Comparison of ENCODE assay signal across 13 cellular contexts in the genomic region with DNA sequence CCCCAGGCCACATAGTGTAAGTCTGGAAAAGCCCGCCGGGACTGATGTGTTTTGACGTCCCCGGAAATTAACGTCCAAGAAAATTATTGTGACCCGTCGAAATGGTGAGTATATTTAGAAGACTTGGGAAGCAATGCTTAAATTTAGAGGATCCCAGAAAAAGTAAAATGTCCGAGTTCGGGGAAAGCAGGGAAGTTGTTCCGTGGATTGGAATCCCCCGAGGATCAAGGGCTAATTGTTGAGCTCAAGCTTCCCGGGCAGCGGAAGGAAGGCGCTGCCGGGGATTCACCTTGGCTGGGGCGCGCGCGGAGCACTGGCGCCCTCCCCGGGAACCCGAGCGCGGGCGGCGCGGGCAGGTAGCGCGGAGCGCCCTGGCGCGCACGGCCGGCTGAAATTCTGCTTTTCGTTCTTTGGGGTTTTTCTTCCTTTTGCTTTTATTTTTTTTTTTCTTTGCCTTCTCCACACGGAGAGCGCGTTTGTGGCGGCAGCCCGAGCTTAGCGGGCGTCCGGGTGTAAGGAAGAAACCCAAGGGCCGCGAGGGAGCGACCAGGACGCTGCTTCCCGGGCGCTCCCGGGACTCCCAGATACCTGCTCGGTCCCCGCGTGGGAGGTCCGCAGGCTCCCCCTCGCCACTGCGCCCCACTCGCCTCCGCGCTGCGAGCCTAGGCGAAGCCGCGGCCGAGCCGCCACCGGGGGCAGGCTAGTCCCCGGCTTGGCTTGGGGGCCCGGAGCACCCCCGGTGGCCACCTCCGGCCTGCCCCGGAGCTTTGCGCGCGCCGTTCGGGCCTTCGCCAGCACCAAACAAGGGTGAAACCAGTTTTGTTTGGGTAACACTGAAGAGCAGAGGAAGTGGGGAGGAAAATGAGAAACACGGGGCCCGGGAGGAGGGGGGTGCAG. TPM values are rescaled to one million over a fixed set of nuclear protein-coding genes. Genes with fewer than 3 reads are reported as not detected.
A peak's percentile ranks its signal among the peaks of the same experiment; 100 is the strongest.
DNase-seq lines count a peak whose midpoint lies in the region; ATAC-seq and TF ChIP-seq lines count a peak whose summit lies in the region.
"Had no signal": no experiment of that assay in that cellular context is flagged by ENCODE, and none has a peak within 500 bp of the region (broad histone marks: within the 10 kb centered on the region; RNA-seq: fewer than 3 reads in every experiment).

No MANE protein-coding gene starts in this region.

- H3K4me1 ChIP-seq in Panc1 (ENCODE audit: control insufficient read depth, insufficient read depth, low read length) (peaks cover 11% of the 10 kb centered on the region), right cardiac atrium (ENCODE audit: control insufficient read depth, insufficient read depth, low read length) (no peaks in the 10 kb centered on the region), skeletal muscle tissue (ENCODE audit: control insufficient read depth in 3 of 3, insufficient read depth in 3 of 3, low read length in 3 of 3) (peaks cover 3 to 26% (median 12%) of the 10 kb centered on the region in 3 donors)

- intact Hi-C loops in activated CD8-positive, alpha-beta T cell treated with anti-CD3 and anti-CD28 coated beads for 36 hours (cut with micrococcal nuclease) = loop anchor here (5.0 kb wide), 1 partner anchor 67 kb away; no protein-coding TSS in a partner anchor
- intact Hi-C loops in Panc1 (cut with micrococcal nuclease; ENCODE audit: unreplicated experiment) (no loop called here), right cardiac atrium (cut with DNase I) (loop anchor here in 1 of 4 donors (10.0 kb wide), 1 partner anchor 219 kb away; no protein-coding TSS in a partner anchor), sciatic nerve (cut with DNase I) (no loop called here)

- in situ Hi-C loops in Panc1 (cut with HindIII; ENCODE audit: low pct_unique_long_range_greater_than_20kb, low sequenced_read_pairs) = loop anchor here (10.0 kb wide), 1 partner anchor 49 kb away; no protein-coding TSS in a partner anchor

- peak overlapping the region; percentile 10 to 40 (median 32) for H3K9ac ChIP-seq in skeletal muscle tissue (ENCODE audit: low read depth in 1 of 3, low read length in 3 of 3)

- ATAC-seq in activated CD8-positive, alpha-beta T cell treated with anti-CD3 and anti-CD28 coated beads for 36 hours = no peak
- ATAC-seq in activated CD8-positive, alpha-beta T cell treated with anti-CD3 and anti-CD28 coated beads, Interleukin-2, amount 10 ng/mL, durations not matched to agents 7 days and 5 days = no peak
- ATAC-seq in Panc1 (no peak), right cardiac atrium (no peak), GM18498 (IDR thresholded peaks at IDR 0.05; ENCODE audit: unreplicated experiment) (no peak), sciatic nerve (no peak), GM18907 (IDR thresholded peaks at IDR 0.05; ENCODE audit: unreplicated experiment) (no peak)

- H3K4me3 Mint-ChIP-seq in activated CD8-positive, alpha-beta T cell treated with anti-CD3 and anti-CD28 coated beads for 36 hours = peak overlapping the region; percentile 21
- H3K4me3 Mint-ChIP-seq in activated CD8-positive, alpha-beta T cell treated with anti-CD3 and anti-CD28 coated beads, Interleukin-2, amount 10 ng/mL, durations not matched to agents 7 days and 5 days = no peak overlapping the region

- H3K27me3 ChIP-seq in Panc1 (ENCODE audit: control insufficient read depth, insufficient read depth, low read length) (peaks cover 57% of the 10 kb centered on the region), right cardiac atrium (ENCODE audit: control insufficient read depth, insufficient read depth) (no peaks in the 10 kb centered on the region), skeletal muscle tissue (ENCODE audit: control insufficient read depth in 3 of 3, insufficient read depth in 3 of 3, low read length in 3 of 3) (peaks cover 66 to 86% (median 69%) of the 10 kb centered on the region in 3 donors)

- H3K4me3 ChIP-seq in Panc1 (ENCODE audit: low read depth in 2 of 2, low read length in 2 of 2) (peak overlapping the region in 1 of 2 experiments; percentile 4; a peak in 1 of 4 replicates), right cardiac atrium (ENCODE audit: low read length) (peak overlapping the region; percentile 3), skeletal muscle tissue (ENCODE audit: low read length in 3 of 3) (peak overlapping the region in 2 of 3 donors; percentile 22 to 27)
- H3K4me3 ChIP-seq: thyroid gland had no signal

- no peak overlapping the region for H3K27ac Mint-ChIP-seq in activated CD8-positive, alpha-beta T cell treated with anti-CD3 and anti-CD28 coated beads for 36 hours
- no peak overlapping the region for H3K27ac Mint-ChIP-seq in activated CD8-positive, alpha-beta T cell treated with anti-CD3 and anti-CD28 coated beads, Interleukin-2, amount 10 ng/mL, durations not matched to agents 7 days and 5 days

- no TSS peak for BruUV-seq in Panc1 (replicated peaks; lab: Mats Ljungman, UMichigan)

- H3K4me1 Mint-ChIP-seq in activated CD8-positive, alpha-beta T cell treated with anti-CD3 and anti-CD28 coated beads for 36 hours (ENCODE audit: low read depth) = peaks cover 32% of the 10 kb centered on the region
- H3K4me1 Mint-ChIP-seq in activated CD8-positive, alpha-beta T cell treated with anti-CD3 and anti-CD28 coated beads, Interleukin-2, amount 10 ng/mL, durations not matched to agents 7 days and 5 days (ENCODE audit: low read depth) = peaks cover 10% of the 10 kb centered on the region

- POLR2A ChIA-PET in activated CD8-positive, alpha-beta T cell treated with anti-CD3 and anti-CD28 coated beads for 36 hours (lab: Charles Lee) = interaction anchor here (1.5 kb wide), 1 partner anchor 115 kb away, joined by 3 read pairs; no protein-coding TSS in a partner anchor
- POLR2A ChIA-PET in activated CD8-positive, alpha-beta T cell treated with anti-CD3 and anti-CD28 coated beads, Interleukin-2, amount 10 ng/mL, durations not matched to agents 7 days and 5 days (lab: Charles Lee) = no interaction called here
- POLR2A ChIA-PET in Panc1 (lab: Charles Lee) = interaction anchor here (0.7 kb wide), 1 partner anchor 109 kb away, joined by 5 read pairs; no protein-coding TSS in a partner anchor

- WGBS in right cardiac atrium = 3% methylated on average over 79 of the region's 79 CpGs

- no peaks in the 10 kb centered on the region for H3K9me3 Mint-ChIP-seq in activated CD8-positive, alpha-beta T cell treated with anti-CD3 and anti-CD28 coated beads for 36 hours
- no peaks in the 10 kb centered on the region for H3K9me3 Mint-ChIP-seq in activated CD8-positive, alpha-beta T cell treated with anti-CD3 and anti-CD28 coated beads, Interleukin-2, amount 10 ng/mL, durations not matched to agents 7 days and 5 days (ENCODE audit: insufficient read depth)

- peaks cover 69% of the 10 kb centered on the region for H3K27me3 Mint-ChIP-seq in activated CD8-positive, alpha-beta T cell treated with anti-CD3 and anti-CD28 coated beads for 36 hours
- peaks cover 66% of the 10 kb centered on the region for H3K27me3 Mint-ChIP-seq in activated CD8-positive, alpha-beta T cell treated with anti-CD3 and anti-CD28 coated beads, Interleukin-2, amount 10 ng/mL, durations not matched to agents 7 days and 5 days (ENCODE audit: low read depth)

- H3K36me3 Mint-ChIP-seq in activated CD8-positive, alpha-beta T cell treated with anti-CD3 and anti-CD28 coated beads for 36 hours (ENCODE audit: low read depth) = no peaks in the 10 kb centered on the region
- H3K36me3 Mint-ChIP-seq in activated CD8-positive, alpha-beta T cell treated with anti-CD3 and anti-CD28 coated beads, Interleukin-2, amount 10 ng/mL, durations not matched to agents 7 days and 5 days (ENCODE audit: low read depth) = no peaks in the 10 kb centered on the region

- H3K27ac ChIP-seq in Panc1 (ENCODE audit: low read length) = no peak overlapping the region
- no peak overlapping the region for H3K27ac ChIP-seq in right cardiac atrium (ENCODE audit: low read length)
- H3K27ac ChIP-seq in skeletal muscle tissue (ENCODE audit: low read depth, low read length) = no peak overlapping the region
- H3K27ac ChIP-seq: thyroid gland had no signal

- CTCF ChIA-PET in activated CD8-positive, alpha-beta T cell treated with anti-CD3 and anti-CD28 coated beads for 36 hours (lab: Charles Lee) = interaction anchor here (1.0 to 19.5 kb wide), 4 partner anchors 7 to 504 kb away, joined by 3 to 518 read pairs (median 46); no protein-coding TSS in a partner anchor
- CTCF ChIA-PET in activated CD8-positive, alpha-beta T cell treated with anti-CD3 and anti-CD28 coated beads, Interleukin-2, amount 10 ng/mL, durations not matched to agents 7 days and 5 days (lab: Charles Lee) = interaction anchor here (0.7 to 3.6 kb wide), 4 partner anchors 7 to 106 kb away, joined by 3 to 24 read pairs (median 4); no protein-coding TSS in a partner anchor
- CTCF ChIA-PET in Panc1 (lab: Charles Lee) = interaction anchor here (0.8 to 1.1 kb wide), 4 partner anchors 8 to 161 kb away, joined by 3 to 4 read pairs (median 3); no protein-coding TSS in a partner anchor

- H3K9me3 ChIP-seq in Panc1 (ENCODE audit: control insufficient read depth, insufficient read depth, low read depth, low read length) (no peaks in the 10 kb centered on the region), right cardiac atrium (ENCODE audit: control insufficient read depth, low read length) (no peaks in the 10 kb centered on the region), skeletal muscle tissue (ENCODE audit: control insufficient read depth in 3 of 3, low read length in 3 of 3) (no peaks in the 10 kb centered on the region)
- H3K9me3 ChIP-seq: thyroid gland had no signal

- peak; percentile 30 for DNase-seq in activated CD8-positive, alpha-beta T cell treated with anti-CD3 and anti-CD28 coated beads for 36 hours
- no peak for DNase-seq in activated CD8-positive, alpha-beta T cell treated with anti-CD3 and anti-CD28 coated beads, Interleukin-2, amount 10 ng/mL, durations not matched to agents 7 days and 5 days
- DNase-seq in Panc1 (ENCODE audit: low read depth, low spot score) = no peak
- peak in 2 of 3 donors; percentile 33 to 42 for DNase-seq in right cardiac atrium
- DNase-seq in sciatic nerve (ENCODE audit: low spot score) = no peak
- DNase-seq: activated effector memory CD4-positive, alpha-beta T cell treated with Interleukin-2 at 50 U/mL for 16 hours; AML-193; effector CD4-positive, alpha-beta T cell; NCI-H1048; thyroid gland had no signal

- no peak for TF ChIP-seq CTCF in activated CD8-positive, alpha-beta T cell treated with anti-CD3 and anti-CD28 coated beads for 36 hours (IDR thresholded peaks at IDR 0.05)
- peak; percentile 68 for TF ChIP-seq CTCF in Panc1 (IDR thresholded peaks at IDR 0.05)

- H3K36me3 ChIP-seq in Panc1 (ENCODE audit: control insufficient read depth, insufficient read depth, low read length) (peaks cover 3% of the 10 kb centered on the region; the same call in 1 of the 2 replicates), skeletal muscle tissue (ENCODE audit: control insufficient read depth in 3 of 3, insufficient read depth in 3 of 3, low read length in 3 of 3) (no peaks in the 10 kb centered on the region)
- H3K36me3 ChIP-seq: thyroid gland had no signal

RNA-seq across cellular contexts. Expression of a gene that starts 4.7 kb away (rescaled TPM):
- total RNA-seq in activated CD8-positive, alpha-beta T cell treated with anti-CD3 and anti-CD28 coated beads for 36 hours = 1 to 10 TPM; 8.1 to 8.2 TPM
- total RNA-seq in activated CD8-positive, alpha-beta T cell treated with anti-CD3 and anti-CD28 coated beads, Interleukin-2, amount 10 ng/mL, durations not matched to agents 7 days and 5 days = not detected
- total RNA-seq in Panc1 (2021; ENCODE audit: unreplicated experiment) (14.5 TPM), right cardiac atrium (10 to 100 TPM; 34.6 to 94.1 (median 47.0) TPM), skeletal muscle tissue (711 TPM), sciatic nerve (473 TPM)
- 20.5 TPM for polyA plus RNA-seq in Panc1 (2012; ENCODE audit: insufficient read length)
- polyA plus RNA-seq in right cardiac atrium = 66.3 TPM

RNA-seq across cellular contexts. Expression of a gene that starts 17.1 kb away (rescaled TPM):
- not detected for total RNA-seq in activated CD8-positive, alpha-beta T cell treated with anti-CD3 and anti-CD28 coated beads for 36 hours
- total RNA-seq in activated CD8-positive, alpha-beta T cell treated with anti-CD3 and anti-CD28 coated beads, Interleukin-2, amount 10 ng/mL, durations not matched to agents 7 days and 5 days = not detected
- not detected for total RNA-seq in Panc1 (2021; ENCODE audit: unreplicated experiment)
- not detected for polyA plus RNA-seq in Panc1 (2012; ENCODE audit: insufficient read length)
- 1 to 10 TPM in 1 of 4 donors, not detected in 3; 1.1 TPM for total RNA-seq in right cardiac atrium
- polyA plus RNA-seq in right cardiac atrium = not detected
- not detected for total RNA-seq in skeletal muscle tissue
- 1.5 TPM for total RNA-seq in sciatic nerve
- total RNA-seq: thyroid gland had no signal

RNA-seq across cellular contexts. Expression of a gene that starts 27.7 kb away (rescaled TPM):
- total RNA-seq in activated CD8-positive, alpha-beta T cell treated with anti-CD3 and anti-CD28 coated beads for 36 hours = not detected
- total RNA-seq in activated CD8-positive, alpha-beta T cell treated with anti-CD3 and anti-CD28 coated beads, Interleukin-2, amount 10 ng/mL, durations not matched to agents 7 days and 5 days = not detected
- not detected for total RNA-seq in Panc1 (2021; ENCODE audit: unreplicated experiment)
- polyA plus RNA-seq in Panc1 (2012; ENCODE audit: insufficient read length) = 0.38 TPM
- total RNA-seq in right cardiac atrium = not detected
- polyA plus RNA-seq in right cardiac atrium = not detected
- total RNA-seq in skeletal muscle tissue = not detected
- 0.36 TPM for total RNA-seq in sciatic nerve
- total RNA-seq: thyroid gland had no signal

Comparison
In these comparisons a context has a peak if more than half of its experiments do, and no peak if none do; other contexts are left out.
1. DNase-seq: peak in activated CD8-positive, alpha-beta T cell treated with anti-CD3 and anti-CD28 coated beads for 36 hours (single experiment) and right cardiac atrium (2 of 3); none in activated CD8-positive, alpha-beta T cell treated with anti-CD3 and anti-CD28 coated beads, Interleukin-2, amount 10 ng/mL, durations not matched to agents 7 days and 5 days (single experiment), Panc1 (single experiment) and sciatic nerve (single experiment).
2. RNA of a gene that starts 4.7 kb away (total RNA-seq): 711 TPM in skeletal muscle tissue (single experiment), 473 TPM in sciatic nerve (single experiment), 34.6 to 94.1 TPM in right cardiac atrium, 14.5 TPM in Panc1 (single experiment) and 8.1 to 8.2 TPM in activated CD8-positive, alpha-beta T cell treated with anti-CD3 and anti-CD28 coated beads for 36 hours; not detected in activated CD8-positive, alpha-beta T cell treated with anti-CD3 and anti-CD28 coated beads, Interleukin-2, amount 10 ng/mL, durations not matched to agents 7 days and 5 days; every median in the first group is over 4 times any median in the second.